Comparison of ENCODE assay signal across 1 cellular context in the genomic region with DNA sequence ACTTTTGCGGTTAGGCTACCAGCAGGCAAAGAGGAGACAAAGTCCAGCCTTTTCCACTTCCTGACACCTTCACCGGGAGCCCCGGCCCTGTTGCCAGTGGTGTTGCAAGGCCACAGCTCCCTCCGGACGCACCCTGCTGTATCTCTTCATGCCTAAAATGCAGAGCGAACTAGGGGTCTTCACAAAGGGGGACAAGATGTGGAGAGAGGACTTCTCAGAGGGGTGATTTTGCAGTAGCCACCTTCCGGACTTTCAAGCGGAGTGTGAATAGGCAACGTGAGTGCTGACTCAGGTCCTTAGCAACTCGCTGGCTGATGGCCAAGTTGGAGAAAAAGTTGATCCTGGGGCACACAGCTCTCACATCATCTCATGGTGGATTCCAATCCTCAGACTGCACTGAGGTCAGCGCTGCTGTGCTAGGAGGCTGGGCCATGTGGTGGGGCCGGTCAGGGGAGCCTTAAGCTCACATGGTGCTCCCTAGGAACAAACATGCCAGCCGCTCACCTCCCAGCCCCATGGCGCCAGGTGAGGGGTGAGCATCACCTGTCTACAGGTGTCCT.
A peak's percentile ranks its signal among the peaks of the same experiment; 100 is the strongest.
TF ChIP-seq lines count a peak whose summit lies in the region.

No MANE protein-coding gene starts in this region.

TF ChIP-seq in HEK293, 187 proteins besides CTCF, POLR2A, EP300 and RAD21 (continued from another document):
- TF ChIP-seq, protein P1, sequence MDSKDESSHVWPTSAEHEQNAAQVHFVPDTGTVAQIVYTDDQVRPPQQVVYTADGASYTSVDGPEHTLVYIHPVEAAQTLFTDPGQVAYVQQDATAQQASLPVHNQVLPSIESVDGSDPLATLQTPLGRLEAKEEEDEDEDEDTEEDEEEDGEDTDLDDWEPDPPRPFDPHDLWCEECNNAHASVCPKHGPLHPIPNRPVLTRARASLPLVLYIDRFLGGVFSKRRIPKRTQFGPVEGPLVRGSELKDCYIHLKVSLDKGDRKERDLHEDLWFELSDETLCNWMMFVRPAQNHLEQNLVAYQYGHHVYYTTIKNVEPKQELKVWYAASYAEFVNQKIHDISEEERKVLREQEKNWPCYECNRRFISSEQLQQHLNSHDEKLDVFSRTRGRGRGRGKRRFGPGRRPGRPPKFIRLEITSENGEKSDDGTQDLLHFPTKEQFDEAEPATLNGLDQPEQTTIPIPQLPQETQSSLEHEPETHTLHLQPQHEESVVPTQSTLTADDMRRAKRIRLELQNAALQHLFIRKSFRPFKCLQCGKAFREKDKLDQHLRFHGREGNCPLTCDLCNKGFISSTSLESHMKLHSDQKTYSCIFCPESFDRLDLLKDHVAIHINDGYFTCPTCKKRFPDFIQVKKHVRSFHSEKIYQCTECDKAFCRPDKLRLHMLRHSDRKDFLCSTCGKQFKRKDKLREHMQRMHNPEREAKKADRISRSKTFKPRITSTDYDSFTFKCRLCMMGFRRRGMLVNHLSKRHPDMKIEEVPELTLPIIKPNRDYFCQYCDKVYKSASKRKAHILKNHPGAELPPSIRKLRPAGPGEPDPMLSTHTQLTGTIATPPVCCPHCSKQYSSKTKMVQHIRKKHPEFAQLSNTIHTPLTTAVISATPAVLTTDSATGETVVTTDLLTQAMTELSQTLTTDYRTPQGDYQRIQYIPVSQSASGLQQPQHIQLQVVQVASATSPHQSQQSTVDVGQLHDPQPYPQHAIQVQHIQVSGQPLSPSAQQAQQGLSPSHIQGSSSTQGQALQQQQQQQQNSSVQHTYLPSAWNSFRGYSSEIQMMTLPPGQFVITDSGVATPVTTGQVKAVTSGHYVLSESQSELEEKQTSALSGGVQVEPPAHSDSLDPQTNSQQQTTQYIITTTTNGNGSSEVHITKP (tag by site-specific recombination; IDR thresholded peaks at IDR 0.05): peak; percentile 55
- 0 out of 2 replicates have a peak, but pooled peaks have one; percentile 20 for TF ChIP-seq GLIS2 (tag by site-specific recombination; IDR thresholded peaks at IDR 0.05)
- peak; percentile 72 for TF ChIP-seq ZFP69B (tag by site-specific recombination; IDR thresholded peaks at IDR 0.05)
- TF ChIP-seq, protein P2, sequence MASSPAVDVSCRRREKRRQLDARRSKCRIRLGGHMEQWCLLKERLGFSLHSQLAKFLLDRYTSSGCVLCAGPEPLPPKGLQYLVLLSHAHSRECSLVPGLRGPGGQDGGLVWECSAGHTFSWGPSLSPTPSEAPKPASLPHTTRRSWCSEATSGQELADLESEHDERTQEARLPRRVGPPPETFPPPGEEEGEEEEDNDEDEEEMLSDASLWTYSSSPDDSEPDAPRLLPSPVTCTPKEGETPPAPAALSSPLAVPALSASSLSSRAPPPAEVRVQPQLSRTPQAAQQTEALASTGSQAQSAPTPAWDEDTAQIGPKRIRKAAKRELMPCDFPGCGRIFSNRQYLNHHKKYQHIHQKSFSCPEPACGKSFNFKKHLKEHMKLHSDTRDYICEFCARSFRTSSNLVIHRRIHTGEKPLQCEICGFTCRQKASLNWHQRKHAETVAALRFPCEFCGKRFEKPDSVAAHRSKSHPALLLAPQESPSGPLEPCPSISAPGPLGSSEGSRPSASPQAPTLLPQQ (tag by site-specific recombination; IDR thresholded peaks at IDR 0.05): peak; percentile 91
- TF ChIP-seq EGR2 (tag by site-specific recombination; IDR thresholded peaks at IDR 0.05; ENCODE audit: low read depth): no peak
- peak; percentile 43; the same call in 1 of the 2 replicates for TF ChIP-seq ZEB2 (tag by site-specific recombination; IDR thresholded peaks at IDR 0.05)
- TF ChIP-seq ZNF629 (tag by site-specific recombination; IDR thresholded peaks at IDR 0.05): peak; percentile 29; the same call in 1 of the 2 replicates
